In the genomic region with DNA sequence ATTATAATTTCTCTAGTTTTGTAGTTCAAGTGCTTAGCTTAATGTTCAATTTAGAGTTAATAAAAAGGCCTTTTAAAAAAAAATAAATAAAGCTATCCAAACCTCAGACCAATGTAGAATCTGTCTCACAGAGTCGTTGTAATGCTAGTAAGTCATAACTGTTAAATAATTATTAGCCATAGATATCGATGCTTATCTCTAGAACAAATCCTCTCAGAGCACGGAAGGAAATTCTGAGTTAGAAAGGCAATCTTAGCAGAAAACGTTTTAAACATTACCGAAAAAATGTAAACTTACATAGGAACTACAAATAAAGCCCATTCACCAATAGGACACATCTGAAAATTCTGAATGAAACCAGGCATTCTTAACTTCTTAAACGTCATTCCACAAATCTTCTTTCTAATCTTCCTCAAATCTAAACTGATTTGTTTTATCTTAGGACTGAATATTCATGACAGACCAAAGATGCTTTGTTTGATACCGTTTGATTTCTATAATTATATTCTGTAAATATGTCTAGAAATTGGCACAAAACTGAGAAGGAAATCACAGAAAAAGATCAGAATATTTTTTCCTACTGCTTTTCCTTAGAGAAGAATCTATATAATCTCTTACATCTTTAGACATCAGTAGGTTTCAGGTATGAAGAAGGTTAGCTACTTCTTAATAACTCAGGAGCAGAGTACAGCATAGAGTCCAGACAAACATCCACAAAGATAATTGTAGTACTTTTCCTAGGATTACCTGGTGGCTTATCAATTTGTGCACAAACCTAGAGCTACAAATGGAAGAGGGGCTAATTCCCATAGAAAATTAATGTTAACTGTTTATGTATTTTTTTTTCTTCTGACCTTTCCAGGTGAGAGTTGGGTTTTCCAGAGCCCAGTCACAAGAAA, we compare ENCODE assay signal across 19 cellular contexts.
"Had no signal": no experiment of that assay in that cellular context is flagged by ENCODE, and none has a peak within 500 bp of the region (broad histone marks: within the 10 kb centered on the region; RNA-seq: fewer than 3 reads in every experiment).

No MANE protein-coding gene starts in this region.

- H3K9me3 ChIP-seq: esophagus squamous epithelium, prostate gland, tibial nerve had no signal

- H3K36me3 Mint-ChIP-seq: activated naive CD8-positive, alpha-beta T cell treated with anti-CD3 and anti-CD28 coated beads, Interleukin-2, amount 10 ng/mL, durations not matched to agents 7 days and 5 days had no signal

- H3K9me3 Mint-ChIP-seq: activated CD4-positive, alpha-beta T cell treated with anti-CD3 and anti-CD28 coated beads, Interleukin-2, amount 10 ng/mL, durations not matched to agents 7 days and 5 days; activated naive CD8-positive, alpha-beta T cell treated with anti-CD3 and anti-CD28 coated beads, Interleukin-2, amount 10 ng/mL, durations not matched to agents 7 days and 5 days; central memory CD8-positive, alpha-beta T cell; nephron had no signal

- H3K4me1 ChIP-seq: esophagus squamous epithelium, prostate gland, tibial nerve had no signal

- ATAC-seq: right cardiac atrium had no signal

- H3K27me3 ChIP-seq: brain microvascular endothelial cell, esophagus squamous epithelium, tibial nerve had no signal

- H3K27ac ChIP-seq: brain microvascular endothelial cell, coronary artery, esophagus squamous epithelium, prostate gland, tibial nerve had no signal

- H3K4me1 Mint-ChIP-seq: activated CD4-positive, alpha-beta T cell treated with anti-CD3 and anti-CD28 coated beads, Interleukin-2, amount 10 ng/mL, durations not matched to agents 7 days and 5 days; activated naive CD8-positive, alpha-beta T cell treated with anti-CD3 and anti-CD28 coated beads, Interleukin-2, amount 10 ng/mL, durations not matched to agents 7 days and 5 days; central memory CD8-positive, alpha-beta T cell; nephron had no signal

- DNase-seq: activated CD4-positive, alpha-beta T cell treated with anti-CD3 and anti-CD28 coated beads, Interleukin-2, amount 10 ng/mL, durations not matched to agents 7 days and 5 days; activated CD8-positive, alpha-beta memory T cell treated with anti-CD3 and anti-CD28 coated beads for 24 hours; activated naive CD8-positive, alpha-beta T cell treated with anti-CD3 and anti-CD28 coated beads, Interleukin-2, amount 10 ng/mL, durations not matched to agents 7 days and 5 days; effector CD4-positive, alpha-beta T cell; esophagus squamous epithelium; glutamatergic neuron; mesendoderm; nucleus accumbens; right cardiac atrium; stimulated activated CD4-positive, alpha-beta T cell treated with anti-CD3 and anti-CD28 coated beads, Interleukin-4, amount 100 ng/mL, for 4 hours; stimulated activated CD8-positive, alpha-beta memory T cell treated with anti-CD3 and anti-CD28 coated beads, Interleukin-4, amount 100 ng/mL, for 48 hours; stimulated activated naive CD4-positive, alpha-beta T cell treated with Interleukin-2 at 50 U/mL for 16 hours; substantia nigra had no signal

- H3K27me3 Mint-ChIP-seq: central memory CD8-positive, alpha-beta T cell had no signal

- H3K4me3 Mint-ChIP-seq: activated CD4-positive, alpha-beta T cell treated with anti-CD3 and anti-CD28 coated beads, Interleukin-2, amount 10 ng/mL, durations not matched to agents 7 days and 5 days; activated naive CD8-positive, alpha-beta T cell treated with anti-CD3 and anti-CD28 coated beads, Interleukin-2, amount 10 ng/mL, durations not matched to agents 7 days and 5 days; central memory CD8-positive, alpha-beta T cell; nephron had no signal

- H3K27ac Mint-ChIP-seq: activated CD4-positive, alpha-beta T cell treated with anti-CD3 and anti-CD28 coated beads, Interleukin-2, amount 10 ng/mL, durations not matched to agents 7 days and 5 days; activated naive CD8-positive, alpha-beta T cell treated with anti-CD3 and anti-CD28 coated beads, Interleukin-2, amount 10 ng/mL, durations not matched to agents 7 days and 5 days; nephron had no signal

- H3K36me3 ChIP-seq: brain microvascular endothelial cell, esophagus squamous epithelium, prostate gland, tibial nerve had no signal

- H3K4me3 ChIP-seq: coronary artery, esophagus squamous epithelium, prostate gland, tibial nerve had no signal
